In the genomic region with DNA sequence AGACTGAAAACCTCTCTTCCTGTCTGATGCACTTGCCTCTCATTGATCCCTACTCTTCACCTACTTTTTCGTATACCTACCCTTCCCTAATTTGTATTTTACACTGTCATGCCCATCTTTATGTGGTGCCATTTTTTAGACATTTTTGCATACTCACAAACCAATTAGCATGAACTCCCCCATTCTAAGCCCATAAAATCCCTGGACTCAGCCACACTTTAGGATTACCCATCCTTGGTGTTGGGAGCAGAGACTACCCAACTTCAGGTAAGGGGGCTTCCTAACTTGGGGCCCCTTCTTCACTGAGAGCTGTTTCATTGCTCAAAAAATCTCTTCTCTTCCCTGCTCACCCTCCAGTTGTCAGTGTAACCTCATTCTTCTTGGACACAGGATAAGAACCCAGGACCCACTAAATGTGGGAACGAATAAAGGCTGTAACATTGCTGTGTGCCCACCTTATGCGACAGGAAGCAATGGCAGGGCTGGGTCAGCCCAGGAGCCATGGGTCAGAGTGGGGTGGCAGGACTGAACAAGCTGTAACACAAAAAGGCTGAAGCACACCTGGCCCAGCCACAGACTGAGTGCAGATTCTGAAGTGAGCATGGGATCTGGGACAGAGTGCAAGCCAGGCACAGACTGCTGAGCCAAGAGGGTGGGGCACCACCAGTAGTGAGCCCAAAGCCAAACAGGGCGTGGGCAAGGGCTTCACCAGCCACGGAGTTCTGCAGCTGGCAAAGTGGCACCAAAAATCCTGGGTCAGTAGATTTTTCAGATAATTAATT, we compare ENCODE assay signal across 39 cellular contexts.
"Had no signal": no experiment of that assay in that cellular context is flagged by ENCODE, and none has a peak within 500 bp of the region (broad histone marks: within the 10 kb centered on the region; RNA-seq: fewer than 3 reads in every experiment).

No MANE protein-coding gene starts in this region.

- H3K9me3 Mint-ChIP-seq: activated CD4-positive, alpha-beta T cell treated with anti-CD3 and anti-CD28 coated beads, Interleukin-2, amount 10 ng/mL, durations not matched to agents 24 days and 14 days; activated naive CD4-positive, alpha-beta T cell treated with anti-CD3 and anti-CD28 coated beads, Interleukin-2, amount 50 U/mL, for 24 hours; activated T-helper 17 cell treated with anti-CD3 and anti-CD28 coated beads, Interleukin-2, amount 50 U/mL, for 72 hours had no signal

- H3K4me2 ChIP-seq: PC-9 had no signal

- H3K27me3 ChIP-seq: body of pancreas, breast epithelium, MG63 had no signal

- H3K9me3 ChIP-seq: body of pancreas, MG63 had no signal

- H3K36me3 ChIP-seq: MG63, WERI-Rb-1 had no signal

- H3K36me3 Mint-ChIP-seq: activated naive CD4-positive, alpha-beta T cell treated with anti-CD3 and anti-CD28 coated beads, Interleukin-2, amount 50 U/mL, for 24 hours; activated naive CD8-positive, alpha-beta T cell treated with anti-CD3 and anti-CD28 coated beads, Interleukin-2, amount 10 ng/mL, durations not matched to agents 7 days and 5 days had no signal

- H3K4me1 Mint-ChIP-seq: activated CD4-positive, alpha-beta T cell treated with anti-CD3 and anti-CD28 coated beads, Interleukin-2, amount 10 ng/mL, durations not matched to agents 24 days and 14 days; activated naive CD4-positive, alpha-beta T cell treated with anti-CD3 and anti-CD28 coated beads, Interleukin-2, amount 50 U/mL, for 24 hours; activated naive CD8-positive, alpha-beta T cell treated with anti-CD3 and anti-CD28 coated beads, Interleukin-2, amount 10 ng/mL, durations not matched to agents 7 days and 5 days; activated T-helper 17 cell treated with anti-CD3 and anti-CD28 coated beads, Interleukin-2, amount 50 U/mL, for 72 hours had no signal

- DNase-seq: activated CD4-positive, alpha-beta T cell treated with anti-CD3 and anti-CD28 coated beads for 1 hour; activated CD4-positive, alpha-beta T cell treated with anti-CD3 and anti-CD28 coated beads, Interleukin-2, amount 10 ng/mL, durations not matched to agents 24 days and 14 days; activated CD4-positive, alpha-beta T cell treated with anti-CD3 and anti-CD28 coated beads, Interleukin-2, amount 50 U/mL, for 4 hours; activated CD4-positive, CD25-positive, alpha-beta regulatory T cell; activated CD8-positive, alpha-beta T cell treated with anti-CD3 and anti-CD28 coated beads for 36 hours; activated effector memory CD4-positive, alpha-beta T cell treated with anti-CD3 and anti-CD28 coated beads, Interleukin-2, amount 50 U/mL, for 16 hours; activated naive CD4-positive, alpha-beta T cell; activated naive CD8-positive, alpha-beta T cell treated with anti-CD3 and anti-CD28 coated beads, Interleukin-2, amount 10 ng/mL, durations not matched to agents 7 days and 5 days; activated T-cell treated with anti-CD3 and anti-CD28 coated beads, Interleukin-2, amount 50 U/mL, for 1 hour; activated T-cell treated with anti-CD3 and anti-CD28 coated beads, Interleukin-2, amount 50 U/mL, for 72 hours; amygdala; body of pancreas; Karpas-422; KBM-7; MG63; MV-4-11; NCI-H1092; NCI-H1436 treated with DMSO at 0.1 percent for 48 hours; NCI-H1694 treated with DMSO at 0.1 percent for 48 hours; NCI-H2029; NCI-H2107; NCI-H2171; NCI-H510A; NCI-H526; NCI-H748 treated with DMSO at 0.1 percent for 48 hours; NK-92 treated with Interleukin-12 subunit alpha and Interleukin-12 subunit beta, amount 100 ng/mL, for 24 hours; PC-9; SIG-M5; SW 1271; T-helper 1 cell; T-helper 2 cell; T1000; WERI-Rb-1 had no signal

- H3K27me3 Mint-ChIP-seq: activated CD4-positive, alpha-beta T cell treated with anti-CD3 and anti-CD28 coated beads, Interleukin-2, amount 10 ng/mL, durations not matched to agents 24 days and 14 days; activated CD8-positive, alpha-beta T cell treated with anti-CD3 and anti-CD28 coated beads for 36 hours; activated naive CD4-positive, alpha-beta T cell treated with anti-CD3 and anti-CD28 coated beads, Interleukin-2, amount 50 U/mL, for 24 hours; activated naive CD8-positive, alpha-beta T cell treated with anti-CD3 and anti-CD28 coated beads, Interleukin-2, amount 10 ng/mL, durations not matched to agents 7 days and 5 days; activated T-helper 17 cell treated with anti-CD3 and anti-CD28 coated beads, Interleukin-2, amount 50 U/mL, for 72 hours had no signal

- H3K4me3 ChIP-seq: body of pancreas, breast epithelium, MG63, PC-9 had no signal

- H3K27ac ChIP-seq: body of pancreas, breast epithelium, PC-9, RWPE1, WERI-Rb-1 had no signal

- H3K4me3 Mint-ChIP-seq: activated CD4-positive, alpha-beta T cell treated with anti-CD3 and anti-CD28 coated beads, Interleukin-2, amount 10 ng/mL, durations not matched to agents 24 days and 14 days; activated CD8-positive, alpha-beta T cell treated with anti-CD3 and anti-CD28 coated beads for 36 hours; activated naive CD4-positive, alpha-beta T cell treated with anti-CD3 and anti-CD28 coated beads, Interleukin-2, amount 50 U/mL, for 24 hours; activated naive CD8-positive, alpha-beta T cell treated with anti-CD3 and anti-CD28 coated beads, Interleukin-2, amount 10 ng/mL, durations not matched to agents 7 days and 5 days; activated T-cell treated with anti-CD3 and anti-CD28 coated beads, Interleukin-2, amount 50 U/mL, for 72 hours; activated T-helper 17 cell treated with anti-CD3 and anti-CD28 coated beads, Interleukin-2, amount 50 U/mL, for 72 hours had no signal

- H3K27ac Mint-ChIP-seq: activated CD4-positive, alpha-beta T cell treated with anti-CD3 and anti-CD28 coated beads, Interleukin-2, amount 10 ng/mL, durations not matched to agents 24 days and 14 days; activated CD8-positive, alpha-beta T cell treated with anti-CD3 and anti-CD28 coated beads for 36 hours; activated naive CD4-positive, alpha-beta T cell treated with anti-CD3 and anti-CD28 coated beads, Interleukin-2, amount 50 U/mL, for 24 hours; activated naive CD8-positive, alpha-beta T cell treated with anti-CD3 and anti-CD28 coated beads, Interleukin-2, amount 10 ng/mL, durations not matched to agents 7 days and 5 days; activated T-cell treated with anti-CD3 and anti-CD28 coated beads, Interleukin-2, amount 50 U/mL, for 72 hours; activated T-helper 17 cell treated with anti-CD3 and anti-CD28 coated beads, Interleukin-2, amount 50 U/mL, for 72 hours had no signal

- FAIRE-seq: astrocyte, RCC 7860 had no signal

- H3K4me1 ChIP-seq: body of pancreas, breast epithelium had no signal

- H2AFZ ChIP-seq: PC-9 had no signal
